ENCODE assay signal across 23 cellular contexts in genomic region chr21:15434185-15434905, GRCh38.
"Had no signal": no experiment of that assay in that cellular context is flagged by ENCODE, and none has a peak within 500 bp of the region (broad histone marks: within the 10 kb centered on the region; RNA-seq: fewer than 3 reads in every experiment).

No MANE protein-coding gene starts in this region.

- H3K4me3 Mint-ChIP-seq: mesothelial cell of epicardium had no signal

- H3K9me3 ChIP-seq: colonic mucosa, esophagus squamous epithelium, gastrocnemius medialis, left lung, lower lobe of right lung, mucosa of descending colon had no signal

- H3K27ac ChIP-seq: colonic mucosa, dorsolateral prefrontal cortex, esophagus squamous epithelium, gastrocnemius medialis, heart right ventricle, left lung, lower lobe of right lung had no signal

- DNase-seq: colonic mucosa; dermis blood vessel endothelial cell; dorsolateral prefrontal cortex; effector CD4-positive, alpha-beta T cell; effector memory CD4-positive, alpha-beta T cell; esophagus squamous epithelium; foreskin fibroblast; foreskin melanocyte; gastrocnemius medialis; glutamatergic neuron; head of caudate nucleus; heart right ventricle; hippocampal formation; left cardiac atrium; left lung; left ventricle myocardium superior; lower lobe of right lung; mesenchymal stem cell; mucosa of descending colon had no signal

- FAIRE-seq: endothelial cell of umbilical vein, islet of Langerhans, keratinocyte had no signal

- H3K36me3 ChIP-seq: colonic mucosa, esophagus squamous epithelium, gastrocnemius medialis, heart right ventricle, left lung, lower lobe of right lung had no signal

- H3K27me3 ChIP-seq: colonic mucosa, esophagus squamous epithelium, gastrocnemius medialis, heart right ventricle, left lung had no signal

- H3K4me1 ChIP-seq: colonic mucosa, left lung, lower lobe of right lung had no signal

- H3K4me3 ChIP-seq: colonic mucosa, dorsolateral prefrontal cortex, esophagus squamous epithelium, gastrocnemius medialis, heart right ventricle, left lung, lower lobe of right lung, mucosa of descending colon had no signal

- H3K27ac Mint-ChIP-seq: mesothelial cell of epicardium had no signal
